Comparison of ENCODE assay signal across 21 cellular contexts in genomic region chrX:37378399-37378798, GRCh38. TPM values are rescaled to one million over a fixed set of nuclear protein-coding genes. Genes with fewer than 3 reads are reported as not detected.
DNase-seq lines count a peak whose midpoint lies in the region; ATAC-seq, FAIRE-seq and TF ChIP-seq lines count a peak whose summit lies in the region.
"Had no signal": no experiment of that assay in that cellular context is flagged by ENCODE, and none has a peak within 500 bp of the region (broad histone marks: within the 10 kb centered on the region; RNA-seq: fewer than 3 reads in every experiment).

No MANE protein-coding gene starts in this region.

- H3K27me3 Mint-ChIP-seq in astrocyte (ENCODE audit: low read depth, unreplicated experiment) = no peaks in the 10 kb centered on the region
- H3K27me3 Mint-ChIP-seq in activated T-helper 17 cell treated with anti-CD3 and anti-CD28 coated beads, Interleukin-2, amount 50 U/mL, for 72 hours = peaks cover 4% of the 10 kb centered on the region
- H3K27me3 Mint-ChIP-seq: activated CD8-positive, alpha-beta memory T cell treated with anti-CD3 and anti-CD28 coated beads, Interleukin-2, amount 10 ng/mL, durations not matched to agents 7 days and 5 days; effector memory CD8-positive, alpha-beta T cell had no signal

- H3K36me3 Mint-ChIP-seq in astrocyte (ENCODE audit: low read depth, unreplicated experiment) = no peaks in the 10 kb centered on the region
- H3K36me3 Mint-ChIP-seq in activated T-helper 17 cell treated with anti-CD3 and anti-CD28 coated beads, Interleukin-2, amount 50 U/mL, for 72 hours (ENCODE audit: low read depth) = no peaks in the 10 kb centered on the region
- H3K36me3 Mint-ChIP-seq: activated CD8-positive, alpha-beta memory T cell treated with anti-CD3 and anti-CD28 coated beads, Interleukin-2, amount 10 ng/mL, durations not matched to agents 7 days and 5 days had no signal

- H3K79me2 ChIP-seq in astrocyte (ENCODE audit: insufficient read depth, low read length) = peaks cover 42% of the 10 kb centered on the region

- H3K27ac ChIP-seq in astrocyte (ENCODE audit: low read depth, low read length) = no peak overlapping the region
- peak overlapping the region in 3 of 4 donors; percentile 8 to 81 (median 60) for H3K27ac ChIP-seq in gastrocnemius medialis

- TF ChIP-seq CTCF in astrocyte (IDR thresholded peaks at IDR 0.05; ENCODE audit: insufficient read depth, low read depth, low read length) (no peak), foreskin fibroblast (IDR thresholded peaks at IDR 0.05; ENCODE audit: low read depth, low read length) (no peak), gastrocnemius medialis (IDR thresholded peaks at IDR 0.05 in 4 of 5, conservative IDR thresholded peaks at IDR 0.05 in 1 of 5) (no peak)

- no peaks in the 10 kb centered on the region for H3K36me3 ChIP-seq in astrocyte (ENCODE audit: insufficient read depth, low read length)
- no peaks in the 10 kb centered on the region for H3K36me3 ChIP-seq in gastrocnemius medialis
- H3K36me3 ChIP-seq: BE2C had no signal

- peak; percentile 84 for FAIRE-seq in astrocyte (lab: Jason Lieb, UNC)
- FAIRE-seq: GM12878, HTR-8/SVneo, small intestine had no signal

- H3K4me3 ChIP-seq in astrocyte (ENCODE audit: insufficient read depth, low read depth, low read length) (no peak overlapping the region), foreskin fibroblast (ENCODE audit: low read depth in 1 of 2, low read length in 2 of 2) (no peak overlapping the region), gastrocnemius medialis (no peak overlapping the region)
- H3K4me3 ChIP-seq: GM12878 had no signal

- peaks cover 18% of the 10 kb centered on the region for H3K4me1 Mint-ChIP-seq in astrocyte (ENCODE audit: low read depth, unreplicated experiment)
- H3K4me1 Mint-ChIP-seq in activated T-helper 17 cell treated with anti-CD3 and anti-CD28 coated beads, Interleukin-2, amount 50 U/mL, for 72 hours = no peaks in the 10 kb centered on the region
- H3K4me1 Mint-ChIP-seq: activated CD8-positive, alpha-beta memory T cell treated with anti-CD3 and anti-CD28 coated beads, Interleukin-2, amount 10 ng/mL, durations not matched to agents 7 days and 5 days had no signal

- no peak overlapping the region for H3K4me3 Mint-ChIP-seq in astrocyte (ENCODE audit: unreplicated experiment)
- H3K4me3 Mint-ChIP-seq in activated T-helper 17 cell treated with anti-CD3 and anti-CD28 coated beads, Interleukin-2, amount 50 U/mL, for 72 hours = no peak overlapping the region
- H3K4me3 Mint-ChIP-seq: activated CD8-positive, alpha-beta memory T cell treated with anti-CD3 and anti-CD28 coated beads, Interleukin-2, amount 10 ng/mL, durations not matched to agents 7 days and 5 days; effector memory CD8-positive, alpha-beta T cell had no signal

- no peaks in the 10 kb centered on the region for H3K9me3 Mint-ChIP-seq in astrocyte (ENCODE audit: unreplicated experiment)
- no peaks in the 10 kb centered on the region for H3K9me3 Mint-ChIP-seq in activated T-helper 17 cell treated with anti-CD3 and anti-CD28 coated beads, Interleukin-2, amount 50 U/mL, for 72 hours

- ATAC-seq in gastrocnemius medialis (peak; percentile 20 to 34), HG02981 (IDR thresholded peaks at IDR 0.05; ENCODE audit: unreplicated experiment) (no peak), HG02973 (IDR thresholded peaks at IDR 0.05; ENCODE audit: unreplicated experiment) (no peak)
- no peak for ATAC-seq in activated T-helper 17 cell treated with anti-CD3 and anti-CD28 coated beads, Interleukin-2, amount 50 U/mL, for 72 hours (replicated peaks)
- ATAC-seq: activated CD8-positive, alpha-beta memory T cell treated with anti-CD3 and anti-CD28 coated beads, Interleukin-2, amount 10 ng/mL, durations not matched to agents 7 days and 5 days; effector memory CD8-positive, alpha-beta T cell; GM12878 had no signal

- no peak overlapping the region for H3K4me2 ChIP-seq in astrocyte (ENCODE audit: low read length)

- no peaks in the 10 kb centered on the region for H3K4me1 ChIP-seq in astrocyte (ENCODE audit: insufficient read depth, low read length)
- H3K4me1 ChIP-seq in gastrocnemius medialis = peaks cover 41 to 78% of the 10 kb centered on the region in 2 donors

- no peak overlapping the region for H3K9ac ChIP-seq in astrocyte (ENCODE audit: low read length)

- intact Hi-C loops in gastrocnemius medialis (cut with DNase I; ENCODE audit: low total_unique reads) = no loop called here

- no peaks in the 10 kb centered on the region for H3K27me3 ChIP-seq in astrocyte (ENCODE audit: insufficient read depth, low read length)
- H3K27me3 ChIP-seq in gastrocnemius medialis = no peaks in the 10 kb centered on the region
- H3K27me3 ChIP-seq: BE2C had no signal

- in situ Hi-C loops in gastrocnemius medialis (cut with MboI; ENCODE audit: low sequenced_read_pairs in 4 of 4) = no loop called here

- H3K27ac Mint-ChIP-seq in astrocyte (ENCODE audit: unreplicated experiment) = no peak overlapping the region
- no peak overlapping the region for H3K27ac Mint-ChIP-seq in activated T-helper 17 cell treated with anti-CD3 and anti-CD28 coated beads, Interleukin-2, amount 50 U/mL, for 72 hours
- H3K27ac Mint-ChIP-seq: activated CD8-positive, alpha-beta memory T cell treated with anti-CD3 and anti-CD28 coated beads, Interleukin-2, amount 10 ng/mL, durations not matched to agents 7 days and 5 days; effector memory CD8-positive, alpha-beta T cell had no signal

- H4K20me1 ChIP-seq in astrocyte (ENCODE audit: insufficient read depth, low read length) = peaks cover 7% of the 10 kb centered on the region

- no peak overlapping the region for H2AFZ ChIP-seq in astrocyte (ENCODE audit: low read depth, low read length)

- DNase-seq in HCEC 1CT = peak; percentile 37
- peak; percentile 43 for DNase-seq in astrocyte (ENCODE audit: low read depth)
- DNase-seq in foreskin fibroblast = peak; percentile 24 to 45
- no peak for DNase-seq in gastrocnemius medialis
- DNase-seq: activated CD4-positive, alpha-beta T cell treated with anti-CD3 and anti-CD28 coated beads for 4 hours; activated CD8-positive, alpha-beta memory T cell treated with anti-CD3 and anti-CD28 coated beads, Interleukin-2, amount 10 ng/mL, durations not matched to agents 7 days and 5 days; activated effector memory CD4-positive, alpha-beta T cell treated with anti-CD3 and anti-CD28 coated beads, Interleukin-2, amount 50 U/mL, for 16 hours; amniotic stem cell; BE2C; effector memory CD8-positive, alpha-beta T cell; GDM1; Kasumi-1; NCI-H1417; NCI-H345; stimulated activated CD4-positive, alpha-beta T cell treated with anti-CD3 and anti-CD28 coated beads, Interleukin-4, amount 100 ng/mL, for 1 hour had no signal

- no peaks in the 10 kb centered on the region for H3K9me3 ChIP-seq in astrocyte (ENCODE audit: insufficient read depth, low read depth, low read length)
- H3K9me3 ChIP-seq in gastrocnemius medialis = no peaks in the 10 kb centered on the region
- H3K9me3 ChIP-seq: BE2C had no signal

- no peak for TF ChIP-seq POLR2A in gastrocnemius medialis (IDR thresholded peaks at IDR 0.05)

RNA-seq across cellular contexts. Expression of gene PRRG1, which starts 29.2 kb away (rescaled TPM):
- total RNA-seq in astrocyte (33.0 and 33.7 TPM in 2 replicates), gastrocnemius medialis (10 to 100 TPM in 2 of 4 donors, 1 to 10 TPM in 2; 8.2 to 20.0 (median 10.1) TPM)
- not detected for total RNA-seq in activated T-helper 17 cell treated with anti-CD3 and anti-CD28 coated beads, Interleukin-2, amount 50 U/mL, for 72 hours
- total RNA-seq: activated CD8-positive, alpha-beta memory T cell treated with anti-CD3 and anti-CD28 coated beads, Interleukin-2, amount 10 ng/mL, durations not matched to agents 7 days and 5 days; GM12878 had no signal

Comparison
In these comparisons a context has a peak if more than half of its experiments do, and no peak if none do; other contexts are left out.
1. DNase-seq: peak in HCEC 1CT (single experiment), astrocyte (single experiment) and foreskin fibroblast (2 of 2); none in gastrocnemius medialis (0 of 2).
2. ATAC-seq: peak in gastrocnemius medialis (2 of 2); none in HG02981 (single experiment), activated T-helper 17 cell treated with anti-CD3 and anti-CD28 coated beads, Interleukin-2, amount 50 U/mL, for 72 hours (single experiment) and HG02973 (single experiment).
3. RNA of gene PRRG1, which starts 29.2 kb away (total RNA-seq): 33.0 to 33.7 TPM in astrocyte and 8.2 to 20.0 TPM in gastrocnemius medialis; not detected in activated T-helper 17 cell treated with anti-CD3 and anti-CD28 coated beads, Interleukin-2, amount 50 U/mL, for 72 hours; every median in the first group is over 4 times any median in the second.